Comparison of ENCODE assay signal across 29 cellular contexts in genomic region chr16:86166414-86166813, GRCh38.
"Had no signal": no experiment of that assay in that cellular context is flagged by ENCODE, and none has a peak within 500 bp of the region (broad histone marks: within the 10 kb centered on the region; RNA-seq: fewer than 3 reads in every experiment).

No MANE protein-coding gene starts in this region.

- H3K4me3 ChIP-seq: stomach, suprapubic skin, testis, thoracic aorta, thyroid gland, tibial artery, tibial nerve, transverse colon, upper lobe of left lung, upper lobe of right lung, uterus, vagina had no signal

- H3K4me1 Mint-ChIP-seq: stimulated activated effector memory CD8-positive, alpha-beta T cell treated with anti-CD3 and anti-CD28 coated beads, Interleukin-12 subunit alpha, Interleukin-12 subunit beta, amount 100 ng/mL, for 72 hours; stimulated activated memory B cell treated with anti-CD40 and anti-IgM and Interleukin-4, amounts not matched to agents 10 μg/mL and 1 μg/mL and 100 μg/mL, for 72 hours; stimulated activated naive B cell treated with anti-CD40 and anti-IgM and Interleukin-4, amounts not matched to agents 10 μg/mL and 1 μg/mL and 100 μg/mL, for 72 hours; stimulated activated naive CD8-positive, alpha-beta T cell treated with anti-CD3 and anti-CD28 coated beads, Interleukin-15, amount 100 ng/mL, for 72 hours had no signal

- H3K9me3 ChIP-seq: testis, thoracic aorta, thyroid gland, upper lobe of right lung, uterus had no signal

- H3K27ac ChIP-seq: suprapubic skin, testis, thoracic aorta, thyroid gland, tibial artery, tibial nerve, upper lobe of left lung, upper lobe of right lung, uterus, vagina had no signal

- ATAC-seq: stimulated activated effector memory CD8-positive, alpha-beta T cell treated with anti-CD3 and anti-CD28 coated beads, Interleukin-12 subunit alpha, Interleukin-12 subunit beta, amount 100 ng/mL, for 72 hours; stimulated activated memory B cell treated with anti-CD40 and anti-IgM and Interleukin-4, amounts not matched to agents 10 μg/mL and 1 μg/mL and 100 μg/mL, for 72 hours; stimulated activated naive B cell treated with anti-CD40 and anti-IgM and Interleukin-4, amounts not matched to agents 10 μg/mL and 1 μg/mL and 100 μg/mL, for 72 hours; stimulated activated naive CD8-positive, alpha-beta T cell treated with anti-CD3 and anti-CD28 coated beads, Interleukin-15, amount 100 ng/mL, for 72 hours; stimulated activated naive CD8-positive, alpha-beta T cell treated with anti-CD3 and anti-CD28 coated beads, Interleukin-15, Interleukin-2, amounts not matched to agents 100 U/mL and 50 U/mL, for 24 hours; upper lobe of right lung had no signal

- DNase-seq: stimulated activated CD4-positive, alpha-beta T cell treated with anti-CD3 and anti-CD28 coated beads, Interleukin-2, amount 100 ng/mL, for 48 hours; stimulated activated CD4-positive, alpha-beta T cell treated with anti-CD3 and anti-CD28 coated beads, Interleukin-4, amount 100 ng/mL, for 1 hour; stimulated activated CD4-positive, alpha-beta T cell treated with anti-CD3 and anti-CD28 coated beads, Interleukin-4, amount 100 ng/mL, for 24 hours; stimulated activated CD4-positive, alpha-beta T cell treated with anti-CD3 and anti-CD28 coated beads, Interleukin-4, amount 100 ng/mL, for 4 hours; stimulated activated CD8-positive, alpha-beta memory T cell treated with anti-CD3 and anti-CD28 coated beads, Interleukin-4, amount 100 ng/mL, for 48 hours; stimulated activated naive B cell treated with anti-CD40 and anti-IgM and Interleukin-4, amounts not matched to agents 10 μg/mL and 1 μg/mL and 100 μg/mL, for 72 hours; stimulated activated naive CD4-positive, alpha-beta T cell; stimulated activated naive CD4-positive, alpha-beta T cell treated with Interleukin-2 at 50 U/mL for 16 hours; stimulated activated naive CD8-positive, alpha-beta T cell treated with anti-CD3 and anti-CD28 coated beads, Interleukin-15, amount 100 ng/mL, for 72 hours; stimulated activated naive CD8-positive, alpha-beta T cell treated with anti-CD3 and anti-CD28 coated beads, Interleukin-15, Interleukin-2, amounts not matched to agents 100 U/mL and 50 U/mL, for 24 hours; stomach; substantia nigra; testis; thyroid gland; tibial artery; trophoblast cell; upper lobe of left lung; upper lobe of right lung; uterus had no signal

- H3K4me3 Mint-ChIP-seq: stimulated activated effector memory CD8-positive, alpha-beta T cell treated with anti-CD3 and anti-CD28 coated beads, Interleukin-12 subunit alpha, Interleukin-12 subunit beta, amount 100 ng/mL, for 72 hours; stimulated activated memory B cell treated with anti-CD40 and anti-IgM and Interleukin-4, amounts not matched to agents 10 μg/mL and 1 μg/mL and 100 μg/mL, for 72 hours; stimulated activated naive B cell treated with anti-CD40 and anti-IgM and Interleukin-4, amounts not matched to agents 10 μg/mL and 1 μg/mL and 100 μg/mL, for 72 hours; stimulated activated naive CD8-positive, alpha-beta T cell treated with anti-CD3 and anti-CD28 coated beads, Interleukin-15, amount 100 ng/mL, for 72 hours; stimulated activated naive CD8-positive, alpha-beta T cell treated with anti-CD3 and anti-CD28 coated beads, Interleukin-15, Interleukin-2, amounts not matched to agents 100 ng/mL and 50 ng/mL, for 24 hours; type B pancreatic cell had no signal

- FAIRE-seq: urothelium cell line had no signal

- H3K36me3 ChIP-seq: stomach, suprapubic skin, thoracic aorta, thyroid gland, tibial artery, tibial nerve, transverse colon, upper lobe of left lung, upper lobe of right lung, uterus, vagina had no signal

- H3K4me1 ChIP-seq: stomach, suprapubic skin, testis, thyroid gland, tibial artery, tibial nerve, transverse colon, upper lobe of left lung, upper lobe of right lung, uterus, vagina had no signal

- H3K27ac Mint-ChIP-seq: stimulated activated effector memory CD8-positive, alpha-beta T cell treated with anti-CD3 and anti-CD28 coated beads, Interleukin-12 subunit alpha, Interleukin-12 subunit beta, amount 100 ng/mL, for 72 hours; stimulated activated memory B cell treated with anti-CD40 and anti-IgM and Interleukin-4, amounts not matched to agents 10 μg/mL and 1 μg/mL and 100 μg/mL, for 72 hours; stimulated activated naive B cell treated with anti-CD40 and anti-IgM and Interleukin-4, amounts not matched to agents 10 μg/mL and 1 μg/mL and 100 μg/mL, for 72 hours; stimulated activated naive CD8-positive, alpha-beta T cell treated with anti-CD3 and anti-CD28 coated beads, Interleukin-15, amount 100 ng/mL, for 72 hours; stimulated activated naive CD8-positive, alpha-beta T cell treated with anti-CD3 and anti-CD28 coated beads, Interleukin-15, Interleukin-2, amounts not matched to agents 100 ng/mL and 50 ng/mL, for 24 hours; type B pancreatic cell had no signal

- H3K27me3 ChIP-seq: testis, thyroid gland, tibial nerve, transverse colon, upper lobe of left lung, upper lobe of right lung, uterus, vagina had no signal

- H3K36me3 Mint-ChIP-seq: stimulated activated effector memory CD8-positive, alpha-beta T cell treated with anti-CD3 and anti-CD28 coated beads, Interleukin-12 subunit alpha, Interleukin-12 subunit beta, amount 100 ng/mL, for 72 hours; stimulated activated memory B cell treated with anti-CD40 and anti-IgM and Interleukin-4, amounts not matched to agents 10 μg/mL and 1 μg/mL and 100 μg/mL, for 72 hours; stimulated activated naive B cell treated with anti-CD40 and anti-IgM and Interleukin-4, amounts not matched to agents 10 μg/mL and 1 μg/mL and 100 μg/mL, for 72 hours; type B pancreatic cell had no signal
